In genomic region chr2:125535089-125535488, GRCh38 we compare ENCODE assay signal across 38 cellular contexts.
"Had no signal": no experiment of that assay in that cellular context is flagged by ENCODE, and none has a peak within 500 bp of the region (broad histone marks: within the 10 kb centered on the region; RNA-seq: fewer than 3 reads in every experiment).

No MANE protein-coding gene starts in this region.

- H3K9me3 Mint-ChIP-seq: activated naive CD4-positive, alpha-beta T cell treated with anti-CD3 and anti-CD28 coated beads, Interleukin-2, amount 50 U/mL, for 24 hours; activated naive CD8-positive, alpha-beta T cell treated with anti-CD3 and anti-CD28 coated beads, Interleukin-2, amount 10 ng/mL, durations not matched to agents 7 days and 5 days; brain had no signal

- H3K4me3 ChIP-seq: ascending aorta, cardiac muscle cell had no signal

- H3K4me1 Mint-ChIP-seq: activated CD4-positive, alpha-beta memory T cell treated with anti-CD3 and anti-CD28 coated beads, Interleukin-2, amount 10 ng/mL, durations not matched to agents 7 days and 5 days; activated CD4-positive, alpha-beta T cell treated with anti-CD3 and anti-CD28 coated beads for 36 hours; activated CD4-positive, alpha-beta T cell treated with anti-CD3 and anti-CD28 coated beads, Interleukin-2, amount 10 ng/mL, durations not matched to agents 7 days and 5 days; activated CD8-positive, alpha-beta memory T cell treated with anti-CD3 and anti-CD28 coated beads, Interleukin-2, amount 10 ng/mL, durations not matched to agents 7 days and 5 days; activated naive CD4-positive, alpha-beta T cell treated with anti-CD3 and anti-CD28 coated beads, Interleukin-2, amount 10 ng/mL, durations not matched to agents 7 days and 5 days; activated naive CD4-positive, alpha-beta T cell treated with anti-CD3 and anti-CD28 coated beads, Interleukin-2, amount 50 U/mL, for 24 hours; activated naive CD8-positive, alpha-beta T cell treated with anti-CD3 and anti-CD28 coated beads, Interleukin-2, amount 10 ng/mL, durations not matched to agents 7 days and 5 days; activated naive CD8-positive, alpha-beta T cell treated with anti-CD3 and anti-CD28 coated beads, Interleukin-2, amount 50 U/mL, for 24 hours; central memory CD8-positive, alpha-beta T cell; WTC11 had no signal

- DNase-seq: activated CD4-positive, alpha-beta memory T cell treated with anti-CD3 and anti-CD28 coated beads, Interleukin-2, amount 10 ng/mL, durations not matched to agents 7 days and 5 days; activated CD4-positive, alpha-beta T cell treated with anti-CD3 and anti-CD28 coated beads for 1 hour; activated CD4-positive, alpha-beta T cell treated with anti-CD3 and anti-CD28 coated beads for 36 hours; activated CD4-positive, alpha-beta T cell treated with anti-CD3 and anti-CD28 coated beads for 48 hours; activated CD4-positive, alpha-beta T cell treated with anti-CD3 and anti-CD28 coated beads, Interleukin-2, amount 10 ng/mL, durations not matched to agents 7 days and 5 days; activated CD4-positive, alpha-beta T cell treated with anti-CD3 and anti-CD28 coated beads, Interleukin-2, amount 50 U/mL, for 48 hours; activated CD4-positive, CD25-positive, alpha-beta regulatory T cell; activated CD8-positive, alpha-beta memory T cell treated with anti-CD3 and anti-CD28 coated beads for 24 hours; activated CD8-positive, alpha-beta memory T cell treated with anti-CD3 and anti-CD28 coated beads, Interleukin-2, amount 10 ng/mL, durations not matched to agents 7 days and 5 days; activated CD8-positive, alpha-beta memory T cell treated with anti-CD3 and anti-CD28 coated beads, Interleukin-2, amount 50 U/mL, for 48 hours; activated CD8-positive, alpha-beta T cell treated with anti-CD3 and anti-CD28 coated beads, Interleukin-2, amount 10 ng/mL, durations not matched to agents 7 days and 5 days; activated effector memory CD4-positive, alpha-beta T cell treated with Interleukin-2 at 50 U/mL for 16 hours; activated gamma-delta T cell; activated naive CD4-positive, alpha-beta T cell treated with anti-CD3 and anti-CD28 coated beads, Interleukin-2, amount 10 ng/mL, durations not matched to agents 7 days and 5 days; activated naive CD4-positive, alpha-beta T cell treated with Interleukin-2 at 50 U/mL for 16 hours; activated naive CD8-positive, alpha-beta T cell treated with anti-CD3 and anti-CD28 coated beads, Interleukin-2, amount 10 ng/mL, durations not matched to agents 7 days and 5 days; activated naive CD8-positive, alpha-beta T cell treated with anti-CD3 and anti-CD28 coated beads, Interleukin-2, amount 50 U/mL, for 24 hours; activated T-cell treated with anti-CD3 and anti-CD28 coated beads, Interleukin-2, amount 50 U/mL, for 24 hours; activated T-cell treated with anti-CD3 and anti-CD28 coated beads, Interleukin-2, amount 50 U/mL, for 48 hours; amygdala; anterior cingulate cortex; caudate nucleus; cerebellar nuclear complex; T-helper 2 cell; T-helper 9 cell; WERI-Rb-1 had no signal

- FAIRE-seq: bronchial epithelial cell had no signal

- H3K27me3 ChIP-seq: ascending aorta, cardiac muscle cell had no signal

- H3K4me1 ChIP-seq: ascending aorta had no signal

- H3K27ac Mint-ChIP-seq: activated CD4-positive, alpha-beta memory T cell treated with anti-CD3 and anti-CD28 coated beads, Interleukin-2, amount 10 ng/mL, durations not matched to agents 7 days and 5 days; activated CD4-positive, alpha-beta T cell treated with anti-CD3 and anti-CD28 coated beads for 36 hours; activated CD4-positive, alpha-beta T cell treated with anti-CD3 and anti-CD28 coated beads, Interleukin-2, amount 10 ng/mL, durations not matched to agents 7 days and 5 days; activated CD8-positive, alpha-beta memory T cell treated with anti-CD3 and anti-CD28 coated beads, Interleukin-2, amount 10 ng/mL, durations not matched to agents 7 days and 5 days; activated CD8-positive, alpha-beta T cell treated with anti-CD3 and anti-CD28 coated beads, Interleukin-2, amount 10 ng/mL, durations not matched to agents 7 days and 5 days; activated naive CD4-positive, alpha-beta T cell treated with anti-CD3 and anti-CD28 coated beads, Interleukin-2, amount 10 ng/mL, durations not matched to agents 7 days and 5 days; activated naive CD4-positive, alpha-beta T cell treated with anti-CD3 and anti-CD28 coated beads, Interleukin-2, amount 50 U/mL, for 24 hours; activated naive CD8-positive, alpha-beta T cell; activated naive CD8-positive, alpha-beta T cell treated with anti-CD3 and anti-CD28 coated beads, Interleukin-2, amount 10 ng/mL, durations not matched to agents 7 days and 5 days; activated naive CD8-positive, alpha-beta T cell treated with anti-CD3 and anti-CD28 coated beads, Interleukin-2, amount 50 U/mL, for 24 hours; activated T-cell treated with anti-CD3 and anti-CD28 coated beads, Interleukin-2, amount 50 U/mL, for 24 hours; activated T-helper 2 cell treated with anti-CD3 and anti-CD28 coated beads, Interferon-gamma antibody, Interleukin-2, Interleukin-4, amounts not matched to agents 10 μg/mL and 5 μg/mL and 100 μg/mL, durations not matched to agents 14 hours and 24 hours and 36 hours; brain; T-helper 1 cell treated with Interleukin-12 subunit alpha and Interleukin-12 subunit beta and Interleukin-4 antibody, amounts not matched to agents 30 μg/mL and 1 μg/mL, for 36 hours; T-helper 2 cell treated with Interferon-gamma antibody and Interleukin-4, amounts not matched to agents 5 μg/mL and 100 μg/mL, for 36 hours; WTC11 had no signal

- H3K27me3 Mint-ChIP-seq: activated CD4-positive, alpha-beta memory T cell treated with anti-CD3 and anti-CD28 coated beads, Interleukin-2, amount 10 ng/mL, durations not matched to agents 7 days and 5 days; activated CD4-positive, alpha-beta T cell treated with anti-CD3 and anti-CD28 coated beads for 36 hours; activated CD4-positive, alpha-beta T cell treated with anti-CD3 and anti-CD28 coated beads, Interleukin-2, amount 10 ng/mL, durations not matched to agents 7 days and 5 days; activated CD8-positive, alpha-beta memory T cell treated with anti-CD3 and anti-CD28 coated beads, Interleukin-2, amount 10 ng/mL, durations not matched to agents 7 days and 5 days; activated naive CD4-positive, alpha-beta T cell treated with anti-CD3 and anti-CD28 coated beads, Interleukin-2, amount 10 ng/mL, durations not matched to agents 7 days and 5 days; activated naive CD4-positive, alpha-beta T cell treated with anti-CD3 and anti-CD28 coated beads, Interleukin-2, amount 50 U/mL, for 24 hours; activated naive CD8-positive, alpha-beta T cell; activated naive CD8-positive, alpha-beta T cell treated with anti-CD3 and anti-CD28 coated beads, Interleukin-2, amount 10 ng/mL, durations not matched to agents 7 days and 5 days; activated naive CD8-positive, alpha-beta T cell treated with anti-CD3 and anti-CD28 coated beads, Interleukin-2, amount 50 U/mL, for 24 hours; activated T-cell treated with anti-CD3 and anti-CD28 coated beads, Interleukin-2, amount 50 U/mL, for 24 hours; central memory CD8-positive, alpha-beta T cell had no signal

- H3K27ac ChIP-seq: ascending aorta, cardiac muscle cell, WERI-Rb-1 had no signal

- H3K36me3 ChIP-seq: ascending aorta, cardiac muscle cell, WERI-Rb-1 had no signal

- ATAC-seq: activated CD4-positive, alpha-beta T cell treated with anti-CD3 and anti-CD28 coated beads for 36 hours; activated CD4-positive, CD25-positive, alpha-beta regulatory T cell treated with anti-CD3 and anti-CD28 coated beads, Interleukin-2, amount 50 U/mL, for 24 hours; activated CD8-positive, alpha-beta memory T cell treated with anti-CD3 and anti-CD28 coated beads, Interleukin-2, amount 10 ng/mL, durations not matched to agents 7 days and 5 days; activated CD8-positive, alpha-beta T cell treated with anti-CD3 and anti-CD28 coated beads, Interleukin-2, amount 10 ng/mL, durations not matched to agents 7 days and 5 days; activated naive CD8-positive, alpha-beta T cell treated with anti-CD3 and anti-CD28 coated beads, Interleukin-2, amount 50 U/mL, for 24 hours; WTC11 had no signal

- H3K4me3 Mint-ChIP-seq: activated CD4-positive, alpha-beta memory T cell treated with anti-CD3 and anti-CD28 coated beads, Interleukin-2, amount 10 ng/mL, durations not matched to agents 7 days and 5 days; activated CD4-positive, alpha-beta T cell treated with anti-CD3 and anti-CD28 coated beads for 36 hours; activated CD4-positive, alpha-beta T cell treated with anti-CD3 and anti-CD28 coated beads, Interleukin-2, amount 10 ng/mL, durations not matched to agents 7 days and 5 days; activated CD8-positive, alpha-beta memory T cell treated with anti-CD3 and anti-CD28 coated beads, Interleukin-2, amount 10 ng/mL, durations not matched to agents 7 days and 5 days; activated CD8-positive, alpha-beta T cell treated with anti-CD3 and anti-CD28 coated beads, Interleukin-2, amount 10 ng/mL, durations not matched to agents 7 days and 5 days; activated naive CD4-positive, alpha-beta T cell treated with anti-CD3 and anti-CD28 coated beads, Interleukin-2, amount 10 ng/mL, durations not matched to agents 7 days and 5 days; activated naive CD4-positive, alpha-beta T cell treated with anti-CD3 and anti-CD28 coated beads, Interleukin-2, amount 50 U/mL, for 24 hours; activated naive CD8-positive, alpha-beta T cell; activated naive CD8-positive, alpha-beta T cell treated with anti-CD3 and anti-CD28 coated beads, Interleukin-2, amount 10 ng/mL, durations not matched to agents 7 days and 5 days; activated naive CD8-positive, alpha-beta T cell treated with anti-CD3 and anti-CD28 coated beads, Interleukin-2, amount 50 U/mL, for 24 hours; activated T-cell treated with anti-CD3 and anti-CD28 coated beads, Interleukin-2, amount 50 U/mL, for 24 hours; brain; central memory CD8-positive, alpha-beta T cell; T-helper 1 cell treated with Interleukin-12 subunit alpha and Interleukin-12 subunit beta and Interleukin-4 antibody, amounts not matched to agents 30 μg/mL and 1 μg/mL, for 36 hours; T-helper 2 cell treated with Interferon-gamma antibody and Interleukin-4, amounts not matched to agents 5 μg/mL and 100 μg/mL, for 36 hours; WTC11 had no signal

- H3K36me3 Mint-ChIP-seq: activated CD8-positive, alpha-beta memory T cell treated with anti-CD3 and anti-CD28 coated beads, Interleukin-2, amount 10 ng/mL, durations not matched to agents 7 days and 5 days; activated naive CD4-positive, alpha-beta T cell treated with anti-CD3 and anti-CD28 coated beads, Interleukin-2, amount 10 ng/mL, durations not matched to agents 7 days and 5 days; activated naive CD4-positive, alpha-beta T cell treated with anti-CD3 and anti-CD28 coated beads, Interleukin-2, amount 50 U/mL, for 24 hours; activated naive CD8-positive, alpha-beta T cell; activated naive CD8-positive, alpha-beta T cell treated with anti-CD3 and anti-CD28 coated beads, Interleukin-2, amount 10 ng/mL, durations not matched to agents 7 days and 5 days; brain had no signal

- H3K9me3 ChIP-seq: ascending aorta had no signal
